In genomic region chr2:69973335-69973735, GRCh38 we compare ENCODE assay signal across 1 cellular context.
A peak's percentile ranks its signal among the peaks of the same experiment; 100 is the strongest.
TF ChIP-seq lines count a peak whose summit lies in the region.

No MANE protein-coding gene starts in this region.

TF ChIP-seq in K562, 482 proteins besides CTCF, POLR2A, EP300 and RAD21 (continued from another document and continues in another):
- TF ChIP-seq ZBTB49 (CRISPR knock-in tag; IDR thresholded peaks at IDR 0.05; ENCODE audit: borderline replicate concordance) (no peak), U2AF2 (optimal IDR thresholded peaks at IDR 0.05; ENCODE audit: low read depth, low read length) (no peak), ZNF445 (CRISPR knock-in tag; IDR thresholded peaks at IDR 0.05; ENCODE audit: low read depth) (no peak), ZBTB5 (IDR thresholded peaks at IDR 0.05) (no peak), MLLT1 (IDR thresholded peaks at IDR 0.05) (peak in 1 of 2 experiments; percentile 95; a peak in 2 of 4 replicates), ZBTB9 (CRISPR knock-in tag; IDR thresholded peaks at IDR 0.05) (no peak), ELK1 (CRISPR knock-in tag; IDR thresholded peaks at IDR 0.05) (no peak), ZNF146 (CRISPR knock-in tag; IDR thresholded peaks at IDR 0.05; ENCODE audit: unreplicated experiment) (no peak), ZNF277 (CRISPR knock-in tag; IDR thresholded peaks at IDR 0.05; ENCODE audit: borderline replicate concordance) (no peak), HDGF (IDR thresholded peaks at IDR 0.05) (peak; percentile 37; the same call in 1 of the 2 replicates), ZNF12 (CRISPR knock-in tag; IDR thresholded peaks at IDR 0.05) (no peak), TCF7L2 (IDR thresholded peaks at IDR 0.05; ENCODE audit: low read depth, low read length) (no peak), CBFB (CRISPR knock-in tag; IDR thresholded peaks at IDR 0.05) (peak; percentile 42; the same call in 1 of the 2 replicates), ZFP36 (IDR thresholded peaks at IDR 0.05; ENCODE audit: low read depth, low read length, partially characterized antibody) (no peak), ZBTB34 (CRISPR knock-in tag; IDR thresholded peaks at IDR 0.05) (no peak), ELF1 (tag; IDR thresholded peaks at IDR 0.05) (no peak), NRF1 (conservative IDR thresholded peaks at IDR 0.05 in 1 of 2, IDR thresholded peaks at IDR 0.05 in 1 of 2) (peak in 1 of 2 experiments; percentile 34; a peak in 1 of 4 replicates), STAG1 (CRISPR knock-in tag; IDR thresholded peaks at IDR 0.05; ENCODE audit: borderline replicate concordance) (no peak), ZKSCAN8 (CRISPR knock-in tag; IDR thresholded peaks at IDR 0.05) (no peak), RBM15 (IDR thresholded peaks at IDR 0.05; ENCODE audit: insufficient read depth, low read length) (no peak), KAT8 (IDR thresholded peaks at IDR 0.05; ENCODE audit: low read depth) (no peak), ZBTB43 (CRISPR knock-in tag; IDR thresholded peaks at IDR 0.05) (no peak), CREB3 (tag; conservative IDR thresholded peaks at IDR 0.05; ENCODE audit: low read depth) (no peak), MEF2D (tag; conservative IDR thresholded peaks at IDR 0.05; ENCODE audit: low read depth) (no peak), FOXK1 (CRISPR knock-in tag; IDR thresholded peaks at IDR 0.05; ENCODE audit: borderline replicate concordance) (no peak), ZBTB11 (CRISPR knock-in tag; IDR thresholded peaks at IDR 0.05) (peak in 1 of 3 experiments; percentile 58; a peak in 1 of 6 replicates), KLF1 (tag; IDR thresholded peaks at IDR 0.05) (peak; percentile 68; the same call in 1 of the 2 replicates), NFXL1 (CRISPR knock-in tag; IDR thresholded peaks at IDR 0.05) (no peak), ZNF695 (CRISPR knock-in tag; IDR thresholded peaks at IDR 0.05) (no peak), PRPF4 (IDR thresholded peaks at IDR 0.05; ENCODE audit: insufficient read depth, low read depth, low read length, poor library complexity, severe bottlenecking) (no peak), THRB (CRISPR knock-in tag; conservative IDR thresholded peaks at IDR 0.05) (no peak), ZMIZ1 (IDR thresholded peaks at IDR 0.05; ENCODE audit: low read depth in 2 of 2, low read length in 2 of 2) (0 out of 4 replicates have a peak, but pooled peaks of 1 of the 2 experiments have one; percentile 41), RFX1 (IDR thresholded peaks at IDR 0.05) (no peak), ZNF121 (CRISPR knock-in tag; conservative IDR thresholded peaks at IDR 0.05) (no peak), ZFPM2 (CRISPR knock-in tag; IDR thresholded peaks at IDR 0.05) (no peak)
